Comparison of ENCODE assay signal across 17 cellular contexts in the genomic region with DNA sequence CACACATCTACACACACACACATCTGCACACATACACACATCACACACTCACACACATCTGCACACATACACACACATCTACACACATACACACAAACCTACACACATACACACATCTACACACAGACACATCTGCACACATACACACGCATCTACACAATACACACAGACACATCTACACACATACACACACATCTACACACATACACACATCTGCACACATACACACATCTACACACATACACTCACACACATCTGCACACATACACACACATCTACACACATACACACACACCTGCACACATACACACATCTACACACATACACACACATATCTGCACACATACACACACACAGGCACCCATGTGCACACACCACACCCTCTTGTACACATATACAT. TPM values are rescaled to one million over a fixed set of nuclear protein-coding genes. Genes with fewer than 3 reads are reported as not detected.
DNase-seq lines count a peak whose midpoint lies in the region; ATAC-seq, FAIRE-seq and TF ChIP-seq lines count a peak whose summit lies in the region.
"Had no signal": no experiment of that assay in that cellular context is flagged by ENCODE, and none has a peak within 500 bp of the region (broad histone marks: within the 10 kb centered on the region; RNA-seq: fewer than 3 reads in every experiment).

No MANE protein-coding gene starts in this region.

- H3K23me2 ChIP-seq in H1 (ENCODE audit: low read depth, low read length) = peaks cover 11% of the 10 kb centered on the region; the same call in 1 of the 2 replicates

- H3K36me3 Mint-ChIP-seq in naive thymus-derived CD4-positive, alpha-beta T cell = no peaks in the 10 kb centered on the region
- H3K36me3 Mint-ChIP-seq: CD8-positive, alpha-beta memory T cell had no signal

- H3K27me3 Mint-ChIP-seq in naive thymus-derived CD4-positive, alpha-beta T cell = peaks cover 0 to 4% (median 0%) of the 10 kb centered on the region in 5 donors

- H3K9ac ChIP-seq in IMR-90 (ENCODE audit: low read depth, low read length) (no peak overlapping the region), H1 (replicated peaks in 1 of 4; ENCODE audit: extremely low read depth in 1 of 4, low read depth in 3 of 4, low read length in 3 of 4) (no peak overlapping the region)
- H3K9ac ChIP-seq: BLaER1 had no signal

- H4K20me1 ChIP-seq in IMR-90 (ENCODE audit: insufficient read depth, low read length) (no peaks in the 10 kb centered on the region), H1 (replicated peaks in 1 of 2; ENCODE audit: control insufficient read depth in 1 of 2, insufficient read depth in 2 of 2, low read length in 2 of 2) (peaks cover 0 to 11% of the 10 kb centered on the region in 2 experiments)
- H4K20me1 ChIP-seq: BLaER1 had no signal

- H3K27ac ChIP-seq in IMR-90 (ENCODE audit: insufficient read depth, low read length) = no peak overlapping the region
- H3K27ac ChIP-seq in H1 (ENCODE audit: low read depth, low read length) = no peak overlapping the region
- no peak overlapping the region for H3K27ac ChIP-seq in naive thymus-derived CD4-positive, alpha-beta T cell (ENCODE audit: low read depth, low read length)
- H3K27ac ChIP-seq: BLaER1 had no signal

- TF ChIP-seq CTCF in D721Med (IDR thresholded peaks at IDR 0.05; ENCODE audit: insufficient read depth, missing control alignments) (no peak), IMR-90 (conservative IDR thresholded peaks at IDR 0.05; ENCODE audit: low read depth, low read length) (no peak), H1 (IDR thresholded peaks at IDR 0.05; ENCODE audit: control extremely low read depth in 1 of 3, insufficient read depth in 1 of 3, low read depth in 1 of 3, low read length in 3 of 3) (no peak)

- H3K36me3 ChIP-seq in IMR-90 (ENCODE audit: control insufficient read depth, insufficient read depth, low read length) = no peaks in the 10 kb centered on the region
- H3K36me3 ChIP-seq in H1 (ENCODE audit: control insufficient read depth in 2 of 4, insufficient read depth in 4 of 4, low read length in 3 of 4) = no peaks in the 10 kb centered on the region
- H3K36me3 ChIP-seq in naive thymus-derived CD4-positive, alpha-beta T cell (ENCODE audit: control insufficient read depth in 2 of 3, insufficient read depth in 3 of 3, low read length in 3 of 3) = no peaks in the 10 kb centered on the region
- H3K36me3 ChIP-seq: BLaER1 had no signal

- no peak for TF ChIP-seq RAD21 in IMR-90 (IDR thresholded peaks at IDR 0.05; ENCODE audit: low read length)
- no peak for TF ChIP-seq RAD21 in H1 (IDR thresholded peaks at IDR 0.05 in 1 of 2, conservative IDR thresholded peaks at IDR 0.05 in 1 of 2; ENCODE audit: low read depth in 2 of 2, low read length in 2 of 2)

- no peak overlapping the region for H3K4ac ChIP-seq in IMR-90 (ENCODE audit: low read depth, low read length)
- H3K4ac ChIP-seq in H1 (replicated peaks; ENCODE audit: insufficient read length, low read depth, low read length) = no peak overlapping the region

- H3K4me3 ChIP-seq in IMR-90 (ENCODE audit: insufficient read depth, low read depth, low read length) (no peak overlapping the region), H1 (ENCODE audit: extremely low read depth in 1 of 4, insufficient read depth in 2 of 4, low read depth in 3 of 4, low read length in 4 of 4) (no peak overlapping the region)
- H3K4me3 ChIP-seq in naive thymus-derived CD4-positive, alpha-beta T cell (ENCODE audit: low read length) = no peak overlapping the region
- H3K4me3 ChIP-seq: BLaER1 had no signal

- intact Hi-C loops in IMR-90 (cut with micrococcal nuclease) = no loop called here
- intact Hi-C loops in naive thymus-derived CD4-positive, alpha-beta T cell (cut with micrococcal nuclease) = no loop called here

- H4K91ac ChIP-seq in IMR-90 (ENCODE audit: insufficient read depth, low read depth, low read length) (no peak overlapping the region), H1 (replicated peaks; ENCODE audit: insufficient read length, low read length) (no peak overlapping the region)

- H2BK120ac ChIP-seq in IMR-90 (ENCODE audit: low read depth, low read length) = no peak overlapping the region
- no peak overlapping the region for H2BK120ac ChIP-seq in H1 (replicated peaks; ENCODE audit: low read depth, low read length)

- dilution Hi-C loops in IMR-90 (cut with HindIII; ENCODE audit: low sequenced_read_pairs, unreplicated experiment) = no loop called here

- BruUV-seq in IMR-90 (replicated peaks; lab: Mats Ljungman, UMichigan) = no TSS peak

- H3K18ac ChIP-seq in IMR-90 (ENCODE audit: low read depth, low read length) (no peak overlapping the region), H1 (ENCODE audit: extremely low read depth, low read length) (no peak overlapping the region)

- H3K9me3 Mint-ChIP-seq in naive thymus-derived CD4-positive, alpha-beta T cell = peaks cover 0 to 2% (median 0%) of the 10 kb centered on the region in 11 donors
- H3K9me3 Mint-ChIP-seq: CD8-positive, alpha-beta memory T cell had no signal

- no peak overlapping the region for H3K4me3 Mint-ChIP-seq in naive thymus-derived CD4-positive, alpha-beta T cell
- H3K4me3 Mint-ChIP-seq: CD8-positive, alpha-beta memory T cell had no signal

- POLR2A ChIA-PET in IMR-90 (lab: Charles Lee; ENCODE audit: unreplicated experiment) = no interaction called here
- POLR2A ChIA-PET in H1 (lab: Charles Lee; ENCODE audit: partially characterized antibody) = no interaction called here
- POLR2A ChIA-PET in naive thymus-derived CD4-positive, alpha-beta T cell (lab: Charles Lee) = no interaction called here

- H3K4me1 Mint-ChIP-seq in naive thymus-derived CD4-positive, alpha-beta T cell = no peaks in the 10 kb centered on the region
- H3K4me1 Mint-ChIP-seq: CD8-positive, alpha-beta memory T cell had no signal

- no peak overlapping the region for H2AK5ac ChIP-seq in IMR-90 (ENCODE audit: low read depth, low read length)
- H2AK5ac ChIP-seq in H1 (ENCODE audit: low read depth, low read length) = no peak overlapping the region

- H2BK5ac ChIP-seq in IMR-90 (ENCODE audit: low read depth, low read length, poor library complexity, severe bottlenecking) = peak overlapping the region; percentile 60
- 0 out of 2 replicates have a peak overlapping the region, but pooled peaks have one; percentile 31 for H2BK5ac ChIP-seq in H1 (ENCODE audit: low read depth, low read length)

- peaks cover 2% of the 10 kb centered on the region; the same call in 1 of the 2 replicates for H3K27me3 ChIP-seq in IMR-90 (ENCODE audit: control insufficient read depth, insufficient read depth, low read length)
- H3K27me3 ChIP-seq in H1 (replicated peaks in 1 of 4; ENCODE audit: control insufficient read depth in 3 of 4, extremely low read depth in 1 of 4, insufficient read depth in 3 of 4, low read length in 3 of 4) = no peaks in the 10 kb centered on the region
- H3K27me3 ChIP-seq in naive thymus-derived CD4-positive, alpha-beta T cell (ENCODE audit: control insufficient read depth in 2 of 2, insufficient read depth in 2 of 2, low read length in 2 of 2) = no peaks in the 10 kb centered on the region
- H3K27me3 ChIP-seq: BLaER1 had no signal

- no peak overlapping the region for H3K27ac Mint-ChIP-seq in naive thymus-derived CD4-positive, alpha-beta T cell
- H3K27ac Mint-ChIP-seq: CD8-positive, alpha-beta memory T cell had no signal

- H3K79me1 ChIP-seq in IMR-90 (ENCODE audit: low read depth in 1 of 2, low read length in 2 of 2) (no peaks in the 10 kb centered on the region), H1 (ENCODE audit: low read depth, low read length) (no peaks in the 10 kb centered on the region)

- H3K56ac ChIP-seq in IMR-90 (ENCODE audit: extremely low read depth, insufficient read depth, low read length) (no peak overlapping the region), H1 (replicated peaks; ENCODE audit: insufficient read length, low read depth, low read length) (peak overlapping the region; percentile 99)

- H3K9me1 ChIP-seq in IMR-90 (ENCODE audit: insufficient read depth, low read length) = 0 out of 2 replicates have a peak, but pooled peaks cover 3% of the 10 kb centered on the region

- in situ Hi-C loops in IMR-90 (cut with MboI; ENCODE audit: low sequenced_read_pairs) = loop anchor here (25.0 kb wide), 2 partner anchors 1054 to 1229 kb away; a partner anchor contains a TSS

- H2AK9ac ChIP-seq in IMR-90 (replicated peaks; ENCODE audit: low read depth, low read length, poor library complexity) = no peak overlapping the region

- no peak for TF ChIP-seq POLR2A in IMR-90 (IDR thresholded peaks at IDR 0.05; ENCODE audit: low read depth, low read length)
- no peak for TF ChIP-seq POLR2A in H1 (IDR thresholded peaks at IDR 0.05; ENCODE audit: control extremely low read depth in 1 of 2, low read depth in 2 of 2, low read length in 2 of 2)

- H2BK12ac ChIP-seq in H1 (ENCODE audit: low read depth, low read length) = peak overlapping the region; percentile 4; the same call in 1 of the 2 replicates

- WGBS in IMR-90 (ENCODE audit: extremely low coverage in 2 of 2, insufficient read length in 1 of 2), 2 experiments = 88% methylated on average over 1 of the region's 1 CpG; no CpG with 5 or more reads in 1 of the 2 experiments
- WGBS in H1 (ENCODE audit: extremely low coverage in 1 of 2, insufficient coverage in 1 of 2, insufficient read length in 1 of 2, insufficient replicate concordance in 2 of 2, low coverage in 1 of 2, low lambda C conversion rate in 2 of 2, missing lambda C conversion rate in 1 of 2), 2 experiments = 96% methylated on average over 1 of the region's 1 CpG; no CpG with 5 or more reads in 1 of the 2 experiments

- H3K79me2 ChIP-seq in H1 (ENCODE audit: control insufficient read depth in 1 of 2, insufficient read depth in 2 of 2, low read length in 2 of 2) = no peaks in the 10 kb centered on the region

- ATAC-seq in IMR-90 (ENCODE audit: low read depth) (no peak), HG02973 (IDR thresholded peaks at IDR 0.05; ENCODE audit: unreplicated experiment) (no peak), GM18520 (IDR thresholded peaks at IDR 0.05; ENCODE audit: unreplicated experiment) (no peak)
- peak; percentile 13 for ATAC-seq in naive thymus-derived CD4-positive, alpha-beta T cell

- no peak overlapping the region for H2AFZ ChIP-seq in IMR-90 (replicated peaks; ENCODE audit: low read length, poor library complexity)
- H2AFZ ChIP-seq in H1 (ENCODE audit: low read length) = no peak overlapping the region

- TF ChIP-seq EP300 in H1 (IDR thresholded peaks at IDR 0.05; ENCODE audit: borderline replicate concordance in 1 of 2, low read depth in 2 of 2, low read length in 2 of 2) = no peak

- DNase-seq in D721Med (ENCODE audit: insufficient read length, low spot score) (no peak), IMR-90 (no peak), H1 (ENCODE audit: low read depth in 1 of 2, low spot score in 2 of 2) (no peak), NCI-H524 treated with DMSO at 0.1 percent for 48 hours (lab: John Stamatoyannopoulos, UW) (no peak)
- DNase-seq in naive thymus-derived CD4-positive, alpha-beta T cell = no peak
- DNase-seq: 8988T, AML-193, Caco-2, DMS53, GF-D8, KBM-7 had no signal

- H3K4me1 ChIP-seq in IMR-90 (ENCODE audit: control insufficient read depth, insufficient read depth, low read length) (no peaks in the 10 kb centered on the region), H1 (replicated peaks in 1 of 4; ENCODE audit: control insufficient read depth in 3 of 4, insufficient read depth in 4 of 4, low read length in 3 of 4) (peaks cover 0 to 4% (median 0%) of the 10 kb centered on the region in 4 experiments; a peak in 2 of 7 replicates)
- H3K4me1 ChIP-seq in naive thymus-derived CD4-positive, alpha-beta T cell (ENCODE audit: control insufficient read depth in 2 of 2, insufficient read depth in 2 of 2, low read length in 2 of 2) = no peaks in the 10 kb centered on the region
- H3K4me1 ChIP-seq: Caco-2 had no signal

- FAIRE-seq in D721Med (lab: Jason Lieb, UNC) = peak; percentile 16
- FAIRE-seq in H1 (lab: Jason Lieb, UNC) = peak; percentile 63
- FAIRE-seq: H54 had no signal

- H2BK20ac ChIP-seq in IMR-90 (ENCODE audit: low read depth, low read length) = no peak overlapping the region
- H2BK20ac ChIP-seq in H1 (ENCODE audit: low read length) = no peak overlapping the region; the same call in 1 of the 2 replicates

- H3K4me2 ChIP-seq in IMR-90 (ENCODE audit: low read depth, low read length) (no peak overlapping the region), H1 (ENCODE audit: insufficient read depth in 1 of 2, low read depth in 2 of 2, low read length in 2 of 2) (no peak overlapping the region)

- H2BK15ac ChIP-seq in IMR-90 (ENCODE audit: low read depth, low read length) = no peak overlapping the region
- H2BK15ac ChIP-seq in H1 (ENCODE audit: low read length) = 0 out of 2 replicates have a peak overlapping the region, but pooled peaks have one; percentile 9

- H4K5ac ChIP-seq in IMR-90 (ENCODE audit: low read depth, low read length) = no peak overlapping the region
- no peak overlapping the region for H4K5ac ChIP-seq in H1 (ENCODE audit: insufficient read length, low read depth, low read length)

- H3K23ac ChIP-seq in IMR-90 (ENCODE audit: low read depth, low read length) (no peak overlapping the region), H1 (ENCODE audit: insufficient read length) (no peak overlapping the region)

- H4K8ac ChIP-seq in IMR-90 (ENCODE audit: low read depth in 2 of 2, low read length in 2 of 2) = no peak overlapping the region
- H4K8ac ChIP-seq in H1 (ENCODE audit: extremely low read depth, insufficient read depth, low read length) = no peak overlapping the region

- H3K9me3 ChIP-seq in IMR-90 (ENCODE audit: control insufficient read depth, insufficient read depth, low read length) = no peaks in the 10 kb centered on the region; the same call in 1 of the 2 replicates
- no peaks in the 10 kb centered on the region for H3K9me3 ChIP-seq in H1 (ENCODE audit: insufficient read depth in 2 of 2, low read depth in 1 of 2, low read length in 1 of 2)
- H3K9me3 ChIP-seq in naive thymus-derived CD4-positive, alpha-beta T cell (ENCODE audit: control insufficient read depth in 2 of 3, low read length in 3 of 3) = no peaks in the 10 kb centered on the region
- H3K9me3 ChIP-seq: BLaER1, Caco-2 had no signal

- CTCF ChIA-PET in IMR-90 (lab: Yijun Ruan, JAX) (no interaction called here), H1 (lab: Charles Lee; ENCODE audit: partially characterized antibody) (interaction anchor here (0.8 kb wide), 1 partner anchor 79 kb away, joined by 4 read pairs; the partner anchor contains the start of gene MLPH)
- CTCF ChIA-PET in naive thymus-derived CD4-positive, alpha-beta T cell (lab: Charles Lee) = no interaction called here

- H3K14ac ChIP-seq in IMR-90 (replicated peaks; ENCODE audit: low read depth, low read length) (no peak overlapping the region), H1 (ENCODE audit: insufficient read length) (no peak overlapping the region)

RNA-seq across cellular contexts. Expression of gene PRLH, which starts 0.4 kb away (rescaled TPM):
- total RNA-seq in IMR-90 (2012; rRNA removed) = not detected in 2 replicates
- polyA plus RNA-seq in IMR-90 (2012; rRNA removed) = not detected in 2 replicates
- polyA plus RNA-seq in IMR-90 (2012; cell fraction: cytosol; rRNA removed) = not detected in 2 replicates
- not detected in 2 replicates for polyA plus RNA-seq in IMR-90 (2012; cell fraction: nucleus; rRNA removed; ENCODE audit: low replicate concordance)
- total RNA-seq in H1 (2021; fragmentation: NEBNext Ultra II Directional; extraction: Animal tissue kit (Norgen Biotek cat#: 25700)) = not detected in 2 replicates
- polyA plus RNA-seq in H1 (2011; rRNA removed) = not detected in 2 replicates
- not detected for polyA plus RNA-seq in H1 (2011; cell fraction: cytosol; rRNA removed)
- polyA plus RNA-seq in H1 (2011; cell fraction: nucleus; rRNA removed) = not detected
- not detected in 4 replicates for polyA plus RNA-seq in H1 (2012, experiment 1 of 2)
- not detected for polyA plus RNA-seq in H1 (2012, experiment 2 of 2)
- polyA plus RNA-seq in H1 (2013, experiment 1 of 2) = not detected
- not detected for polyA plus RNA-seq in H1 (2013, experiment 2 of 2)
- polyA minus RNA-seq in H1 (2011; rRNA and poly(A)+ RNA removed) = not detected in 2 replicates
- not detected for polyA minus RNA-seq in H1 (2011; cell fraction: cytosol; rRNA and poly(A)+ RNA removed)
- not detected for polyA minus RNA-seq in H1 (2011; cell fraction: nucleus; rRNA and poly(A)+ RNA removed)
- not detected for total RNA-seq in naive thymus-derived CD4-positive, alpha-beta T cell
- not detected for polyA plus RNA-seq in naive thymus-derived CD4-positive, alpha-beta T cell
- total RNA-seq: Caco-2; CD8-positive, alpha-beta memory T cell; HT1080 had no signal
- polyA plus RNA-seq: CD8-positive, alpha-beta memory T cell had no signal

RNA-seq across cellular contexts. Expression of gene RAB17, which starts 24.6 kb away (rescaled TPM):
- total RNA-seq in IMR-90 (2012; rRNA removed) = not detected in 2 replicates
- polyA plus RNA-seq in IMR-90 (2012; rRNA removed) (0.17 and 0.41 TPM in 2 replicates), H1 (2011; rRNA removed) (42.6 and 61.3 TPM in 2 replicates)
- 0.05 and 0.34 TPM in 2 replicates for polyA plus RNA-seq in IMR-90 (2012; cell fraction: cytosol; rRNA removed)
- polyA plus RNA-seq in IMR-90 (2012; cell fraction: nucleus; rRNA removed; ENCODE audit: low replicate concordance) = 1.9 and 2.9 TPM in 2 replicates
- 83.4 and 83.8 TPM in 2 replicates for total RNA-seq in H1 (2021; fragmentation: NEBNext Ultra II Directional; extraction: Animal tissue kit (Norgen Biotek cat#: 25700))
- 101 TPM for polyA plus RNA-seq in H1 (2011; cell fraction: cytosol; rRNA removed)
- polyA plus RNA-seq in H1 (2011; cell fraction: nucleus; rRNA removed) = 167 TPM
- 84.7 to 102 TPM (median 94.1 TPM) in 4 replicates for polyA plus RNA-seq in H1 (2012, experiment 1 of 2)
- 63.0 TPM for polyA plus RNA-seq in H1 (2012, experiment 2 of 2)
- 232 TPM for polyA plus RNA-seq in H1 (2013, experiment 1 of 2)
- 228 TPM for polyA plus RNA-seq in H1 (2013, experiment 2 of 2)
- 46.1 and 50.2 TPM in 2 replicates for polyA minus RNA-seq in H1 (2011; rRNA and poly(A)+ RNA removed)
- 25.8 TPM for polyA minus RNA-seq in H1 (2011; cell fraction: cytosol; rRNA and poly(A)+ RNA removed)
- polyA minus RNA-seq in H1 (2011; cell fraction: nucleus; rRNA and poly(A)+ RNA removed) = 47.1 TPM
- not detected for total RNA-seq in naive thymus-derived CD4-positive, alpha-beta T cell
- not detected for polyA plus RNA-seq in naive thymus-derived CD4-positive, alpha-beta T cell
- total RNA-seq: CD8-positive, alpha-beta memory T cell; HT1080 had no signal
- polyA plus RNA-seq: CD8-positive, alpha-beta memory T cell had no signal

Comparison
In these comparisons a context has a peak if more than half of its experiments do, and no peak if none do; other contexts are left out.
1. RNA of gene RAB17, which starts 24.6 kb away (total RNA-seq): 83.4 to 83.8 TPM in H1; not detected in IMR-90 and not detected in naive thymus-derived CD4-positive, alpha-beta T cell; every median in the first group is over 10 times any median in the second.